Comparison of ENCODE assay signal across 10 cellular contexts in genomic region chr12:101941306-101942000, GRCh38.
A peak's percentile ranks its signal among the peaks of the same experiment; 100 is the strongest.
DNase-seq lines count a peak whose midpoint lies in the region; ATAC-seq and TF ChIP-seq lines count a peak whose summit lies in the region.
"Had no signal": no experiment of that assay in that cellular context is flagged by ENCODE, and none has a peak within 500 bp of the region (broad histone marks: within the 10 kb centered on the region; RNA-seq: fewer than 3 reads in every experiment).

No MANE protein-coding gene starts in this region.

- H3K4me3 Mint-ChIP-seq in type B pancreatic cell = no peak overlapping the region
- H3K4me3 Mint-ChIP-seq: brain had no signal

- in situ Hi-C loops in gastrocnemius medialis (cut with MboI; ENCODE audit: low sequenced_read_pairs in 4 of 4) = loop anchor here (10.0 to 25.0 kb wide), 3 partner anchors 543 to 821 kb away; partner anchors contain the start of gene IGF1 (in 4 of the 4)

- H3K27ac ChIP-seq in gastrocnemius medialis = peak overlapping the region; percentile 34 to 71 (median 56)
- H3K27ac ChIP-seq: upper lobe of left lung had no signal

- H3K36me3 Mint-ChIP-seq in type B pancreatic cell = no peaks in the 10 kb centered on the region
- H3K36me3 Mint-ChIP-seq: brain had no signal

- peaks cover 45% of the 10 kb centered on the region for H3K4me1 Mint-ChIP-seq in type B pancreatic cell (ENCODE audit: unreplicated experiment)

- H3K9me3 Mint-ChIP-seq in type B pancreatic cell = no peaks in the 10 kb centered on the region
- H3K9me3 Mint-ChIP-seq: brain had no signal

- peaks cover 11% of the 10 kb centered on the region for H3K27me3 Mint-ChIP-seq in type B pancreatic cell

- no peak overlapping the region for H3K4me3 ChIP-seq in gastrocnemius medialis
- H3K4me3 ChIP-seq: upper lobe of left lung had no signal

- no peaks in the 10 kb centered on the region for H3K27me3 ChIP-seq in gastrocnemius medialis
- H3K27me3 ChIP-seq: upper lobe of left lung had no signal

- no peak overlapping the region for H3K27ac Mint-ChIP-seq in type B pancreatic cell

- no peaks in the 10 kb centered on the region for H3K36me3 ChIP-seq in gastrocnemius medialis
- H3K36me3 ChIP-seq: upper lobe of left lung had no signal

- ATAC-seq in GM19023 (IDR thresholded peaks at IDR 0.05; ENCODE audit: unreplicated experiment) = peak; percentile 62
- ATAC-seq in HG02798 (IDR thresholded peaks at IDR 0.05; ENCODE audit: poor library complexity, unreplicated experiment) = peak; percentile 88
- ATAC-seq in gastrocnemius medialis = no peak

- H3K4me1 ChIP-seq in gastrocnemius medialis = peaks cover 12 to 14% of the 10 kb centered on the region in 2 donors

- TF ChIP-seq CTCF in gastrocnemius medialis (IDR thresholded peaks at IDR 0.05 in 4 of 5, conservative IDR thresholded peaks at IDR 0.05 in 1 of 5) = no peak
- no peak for TF ChIP-seq CTCF in type B pancreatic cell (conservative IDR thresholded peaks at IDR 0.05)

- intact Hi-C loops in gastrocnemius medialis (cut with DNase I; ENCODE audit: low total_unique reads) = loop anchor here (2.0 kb wide), 3 partner anchors 53 to 179 kb away; partner anchors contain the start of genes NUP37, PARPBP and WASHC3

- no peaks in the 10 kb centered on the region for H3K9me3 ChIP-seq in gastrocnemius medialis
- H3K9me3 ChIP-seq: upper lobe of left lung had no signal

- DNase-seq in MV-4-11 (lab: John Stamatoyannopoulos, UW) (peak; percentile 83), gastrocnemius medialis (no peak), NCI-H748 (lab: John Stamatoyannopoulos, UW; ENCODE audit: unreplicated experiment) (no peak), type B pancreatic cell (ENCODE audit: extremely low spot score, unreplicated experiment) (no peak), HPDE6-E6E7 (ENCODE audit: extremely low spot score) (no peak)
- DNase-seq in activated CD8-positive, alpha-beta memory T cell treated with anti-CD3 and anti-CD28 coated beads, Interleukin-2, amount 50 U/mL, for 48 hours = no peak
- DNase-seq: upper lobe of left lung had no signal

- TF ChIP-seq POLR2A in gastrocnemius medialis (IDR thresholded peaks at IDR 0.05) = no peak

Comparison
In these comparisons a context has a peak if more than half of its experiments do, and no peak if none do; other contexts are left out.
1. ATAC-seq: peak in GM19023 (single experiment) and HG02798 (single experiment); none in gastrocnemius medialis (0 of 2).